Comparison of ENCODE assay signal across 31 cellular contexts in genomic region chr2:85330839-85331636, GRCh38. TPM values are rescaled to one million over a fixed set of nuclear protein-coding genes. Genes with fewer than 3 reads are reported as not detected.
DNase-seq lines count a peak whose midpoint lies in the region; TF ChIP-seq lines count a peak whose summit lies in the region.
"Had no signal": no experiment of that assay in that cellular context is flagged by ENCODE, and none has a peak within 500 bp of the region (broad histone marks: within the 10 kb centered on the region; RNA-seq: fewer than 3 reads in every experiment).

No MANE protein-coding gene starts in this region.

- intact Hi-C loops in tibial artery (cut with DNase I; ENCODE audit: low total_unique reads), result no loop called here

- TF ChIP-seq CTCF in GM12873 (IDR thresholded peaks at IDR 0.05; ENCODE audit: insufficient read depth, low read depth, low read length, missing control alignments), result peak; percentile 6
- TF ChIP-seq CTCF in tibial artery (IDR thresholded peaks at IDR 0.05), result no peak

- POLR2A ChIA-PET in activated CD4-positive, alpha-beta memory T cell treated with anti-CD3 and anti-CD28 coated beads, Interleukin-2, amount 10 ng/mL, durations not matched to agents 7 days and 5 days (lab: Charles Lee), result interaction anchor here (1.1 to 1.6 kb wide), 3 partner anchors 23 to 208 kb away, joined by 4 to 5 read pairs (median 4); partner anchors contain the start of genes ELMOD3, MAT2A, RETSAT and SH2D6

- H3K27ac Mint-ChIP-seq in activated CD4-positive, alpha-beta memory T cell treated with anti-CD3 and anti-CD28 coated beads, Interleukin-2, amount 10 ng/mL, durations not matched to agents 7 days and 5 days, result peak overlapping the region; percentile 28
- H3K27ac Mint-ChIP-seq: immature natural killer cell, neural progenitor cell, type B pancreatic cell had no signal

- DNase-seq in activated CD4-positive, alpha-beta T cell treated with anti-CD3 and anti-CD28 coated beads, Interleukin-2, amount 50 U/mL, for 48 hours, result peak; percentile 31 to 37
- no peak for DNase-seq in activated CD4-positive, alpha-beta T cell treated with anti-CD3 and anti-CD28 coated beads for 4 hours
- DNase-seq in NCI-H2227 (lab: John Stamatoyannopoulos, UW; ENCODE audit: unreplicated experiment), result peak; percentile 35
- DNase-seq in activated CD4-positive, alpha-beta memory T cell treated with anti-CD3 and anti-CD28 coated beads, Interleukin-2, amount 10 ng/mL, durations not matched to agents 7 days and 5 days, result no peak
- no peak for DNase-seq in tibial artery
- DNase-seq in DMS 273 treated with DMSO at 0.1 percent for 48 hours (lab: John Stamatoyannopoulos, UW), result no peak
- no peak for DNase-seq in MV-4-11 (lab: John Stamatoyannopoulos, UW)
- DNase-seq: activated gamma-delta T cell treated with Interleukin-2 at 50 U/mL for 16 hours; AML-193; body of pancreas; cerebellar nuclear complex; dorsolateral prefrontal cortex; EL; gastrocnemius medialis; H7; hippocampal formation; immature natural killer cell; Kasumi-1; left colon; mammary epithelial cell; NCI-H146; NCI-H2107; NCI-H446 treated with DMSO at 0.1 percent for 48 hours; SHP77 treated with DMSO at 0.1 percent for 48 hours; stimulated activated CD4-positive, alpha-beta T cell treated with anti-CD3 and anti-CD28 coated beads, Interleukin-2, amount 100 ng/mL, for 24 hours had no signal

- H3K4me1 Mint-ChIP-seq in activated CD4-positive, alpha-beta memory T cell treated with anti-CD3 and anti-CD28 coated beads, Interleukin-2, amount 10 ng/mL, durations not matched to agents 7 days and 5 days, result peaks cover 25% of the 10 kb centered on the region

- H3K27me3 Mint-ChIP-seq in activated CD4-positive, alpha-beta memory T cell treated with anti-CD3 and anti-CD28 coated beads, Interleukin-2, amount 10 ng/mL, durations not matched to agents 7 days and 5 days, result peaks cover 1% of the 10 kb centered on the region
- H3K27me3 Mint-ChIP-seq: CD4-positive, alpha-beta memory T cell; type B pancreatic cell had no signal

- no peaks in the 10 kb centered on the region for H3K9me3 ChIP-seq in tibial artery
- H3K9me3 ChIP-seq: body of pancreas, gastrocnemius medialis, right atrium auricular region had no signal

- H3K4me3 Mint-ChIP-seq in activated CD4-positive, alpha-beta memory T cell treated with anti-CD3 and anti-CD28 coated beads, Interleukin-2, amount 10 ng/mL, durations not matched to agents 7 days and 5 days, result peak overlapping the region; percentile 4
- H3K4me3 Mint-ChIP-seq: immature natural killer cell, neural progenitor cell, type B pancreatic cell had no signal

- no peak overlapping the region for H3K27ac ChIP-seq in tibial artery
- H3K27ac ChIP-seq: body of pancreas, dorsolateral prefrontal cortex, gastrocnemius medialis, neural progenitor cell, parathyroid adenoma, right atrium auricular region had no signal

- CTCF ChIA-PET in activated CD4-positive, alpha-beta memory T cell treated with anti-CD3 and anti-CD28 coated beads, Interleukin-2, amount 10 ng/mL, durations not matched to agents 7 days and 5 days (lab: Charles Lee), result interaction anchor here (1.4 kb wide), 1 partner anchor 13 kb away, joined by 4 read pairs; no protein-coding TSS in a partner anchor

- no peaks in the 10 kb centered on the region for H3K9me3 Mint-ChIP-seq in activated CD4-positive, alpha-beta memory T cell treated with anti-CD3 and anti-CD28 coated beads, Interleukin-2, amount 10 ng/mL, durations not matched to agents 7 days and 5 days
- H3K9me3 Mint-ChIP-seq: CD4-positive, alpha-beta memory T cell; immature natural killer cell; type B pancreatic cell had no signal

- H3K4me1 ChIP-seq in tibial artery, result peaks cover 0 to 20% (median 12%) of the 10 kb centered on the region in 4 donors

- peaks cover 0 to 2% of the 10 kb centered on the region in 2 donors for H3K27me3 ChIP-seq in tibial artery
- H3K27me3 ChIP-seq: body of pancreas, dorsolateral prefrontal cortex, gastrocnemius medialis, neural progenitor cell, right atrium auricular region had no signal

- H3K36me3 Mint-ChIP-seq in activated CD4-positive, alpha-beta memory T cell treated with anti-CD3 and anti-CD28 coated beads, Interleukin-2, amount 10 ng/mL, durations not matched to agents 7 days and 5 days (ENCODE audit: low read depth), result peaks cover 18% of the 10 kb centered on the region
- H3K36me3 Mint-ChIP-seq: type B pancreatic cell had no signal

- no peak overlapping the region for H3K4me3 ChIP-seq in tibial artery
- H3K4me3 ChIP-seq: body of pancreas, dorsolateral prefrontal cortex, gastrocnemius medialis, neural progenitor cell, right atrium auricular region had no signal

- no peaks in the 10 kb centered on the region for H3K36me3 ChIP-seq in tibial artery
- H3K36me3 ChIP-seq: gastrocnemius medialis, neural progenitor cell, right atrium auricular region had no signal

RNA-seq across cellular contexts. Expression of gene TGOLN2, which starts 3.2 kb away (rescaled TPM):
- total RNA-seq in activated CD4-positive, alpha-beta memory T cell treated with anti-CD3 and anti-CD28 coated beads, Interleukin-2, amount 10 ng/mL, durations not matched to agents 7 days and 5 days, result 100 to 1,000 TPM; 129 to 131 TPM

RNA-seq across cellular contexts. Expression of gene RETSAT, which starts 23.3 kb away (rescaled TPM):
- 10 to 100 TPM; 30.1 to 31.1 TPM for total RNA-seq in activated CD4-positive, alpha-beta memory T cell treated with anti-CD3 and anti-CD28 coated beads, Interleukin-2, amount 10 ng/mL, durations not matched to agents 7 days and 5 days

RNA-seq across cellular contexts. Expression of gene ELMOD3, which starts 23.5 kb away (rescaled TPM):
- total RNA-seq in activated CD4-positive, alpha-beta memory T cell treated with anti-CD3 and anti-CD28 coated beads, Interleukin-2, amount 10 ng/mL, durations not matched to agents 7 days and 5 days, result 10 to 100 TPM; 19.2 to 19.4 TPM

Comparison
In these comparisons a context has a peak if more than half of its experiments do, and no peak if none do; other contexts are left out.
1. DNase-seq: peak in activated CD4-positive, alpha-beta T cell treated with anti-CD3 and anti-CD28 coated beads, Interleukin-2, amount 50 U/mL, for 48 hours (2 of 2) and NCI-H2227 (single experiment); none in activated CD4-positive, alpha-beta T cell treated with anti-CD3 and anti-CD28 coated beads for 4 hours (0 of 2), activated CD4-positive, alpha-beta memory T cell treated with anti-CD3 and anti-CD28 coated beads, Interleukin-2, amount 10 ng/mL, durations not matched to agents 7 days and 5 days (single experiment), tibial artery (0 of 2), DMS 273 treated with DMSO at 0.1 percent for 48 hours (single experiment) and MV-4-11 (single experiment).